In the genomic region with DNA sequence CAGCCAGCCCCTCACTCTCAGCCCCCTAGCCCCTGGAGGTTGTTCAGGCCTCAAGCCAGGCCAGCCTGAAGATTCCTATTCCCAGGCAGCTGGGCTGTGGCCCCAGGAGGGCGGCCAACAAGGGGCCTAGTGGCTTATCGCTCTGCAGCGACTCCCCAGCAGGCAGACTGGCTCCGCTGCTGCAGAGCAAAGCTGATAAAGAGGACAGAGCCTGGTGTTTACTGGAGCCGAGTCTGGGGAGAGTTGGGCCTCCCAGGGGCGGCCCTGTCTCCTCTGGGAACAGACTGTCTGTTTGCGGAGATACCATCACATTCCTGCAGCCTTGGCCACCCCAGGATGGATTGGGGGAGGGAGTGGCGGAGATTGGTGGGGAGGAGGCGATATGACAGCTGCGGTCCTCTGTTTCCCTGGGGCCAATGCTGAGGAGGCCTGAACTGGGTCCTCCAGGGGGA, we compare ENCODE assay signal across 1 cellular context.
TF ChIP-seq lines count a peak whose summit lies in the region.

No MANE protein-coding gene starts in this region.

TF ChIP-seq in HEK293, 187 proteins besides CTCF, POLR2A, EP300 and RAD21 (continued from another document and continues in another):
- no peak for TF ChIP-seq MZF1 (tag by site-specific recombination; IDR thresholded peaks at IDR 0.05; ENCODE audit: borderline replicate concordance)
- no peak for TF ChIP-seq ZNF629 (tag by site-specific recombination; IDR thresholded peaks at IDR 0.05)
- TF ChIP-seq ZFHX2 (tag by site-specific recombination; conservative IDR thresholded peaks at IDR 0.05) = no peak
- TF ChIP-seq, protein P1, sequence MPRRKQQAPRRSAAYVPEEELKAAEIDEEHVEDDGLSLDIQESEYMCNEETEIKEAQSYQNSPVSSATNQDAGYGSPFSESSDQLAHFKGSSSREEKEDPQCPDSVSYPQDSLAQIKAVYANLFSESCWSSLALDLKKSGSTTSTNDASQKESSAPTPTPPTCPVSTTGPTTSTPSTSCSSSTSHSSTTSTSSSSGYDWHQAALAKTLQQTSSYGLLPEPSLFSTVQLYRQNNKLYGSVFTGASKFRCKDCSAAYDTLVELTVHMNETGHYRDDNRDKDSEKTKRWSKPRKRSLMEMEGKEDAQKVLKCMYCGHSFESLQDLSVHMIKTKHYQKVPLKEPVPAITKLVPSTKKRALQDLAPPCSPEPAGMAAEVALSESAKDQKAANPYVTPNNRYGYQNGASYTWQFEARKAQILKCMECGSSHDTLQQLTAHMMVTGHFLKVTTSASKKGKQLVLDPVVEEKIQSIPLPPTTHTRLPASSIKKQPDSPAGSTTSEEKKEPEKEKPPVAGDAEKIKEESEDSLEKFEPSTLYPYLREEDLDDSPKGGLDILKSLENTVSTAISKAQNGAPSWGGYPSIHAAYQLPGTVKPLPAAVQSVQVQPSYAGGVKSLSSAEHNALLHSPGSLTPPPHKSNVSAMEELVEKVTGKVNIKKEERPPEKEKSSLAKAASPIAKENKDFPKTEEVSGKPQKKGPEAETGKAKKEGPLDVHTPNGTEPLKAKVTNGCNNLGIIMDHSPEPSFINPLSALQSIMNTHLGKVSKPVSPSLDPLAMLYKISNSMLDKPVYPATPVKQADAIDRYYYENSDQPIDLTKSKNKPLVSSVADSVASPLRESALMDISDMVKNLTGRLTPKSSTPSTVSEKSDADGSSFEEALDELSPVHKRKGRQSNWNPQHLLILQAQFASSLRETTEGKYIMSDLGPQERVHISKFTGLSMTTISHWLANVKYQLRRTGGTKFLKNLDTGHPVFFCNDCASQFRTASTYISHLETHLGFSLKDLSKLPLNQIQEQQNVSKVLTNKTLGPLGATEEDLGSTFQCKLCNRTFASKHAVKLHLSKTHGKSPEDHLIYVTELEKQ (tag by site-specific recombination; IDR thresholded peaks at IDR 0.05; ENCODE audit: borderline replicate concordance) = no peak
- peak; percentile 73 for TF ChIP-seq ZNF335 (tag by site-specific recombination; conservative IDR thresholded peaks at IDR 0.05)
- TF ChIP-seq KLF8 (tag by site-specific recombination; IDR thresholded peaks at IDR 0.05) = no peak
- no peak for TF ChIP-seq ZNF610 (tag by site-specific recombination; IDR thresholded peaks at IDR 0.05; ENCODE audit: borderline replicate concordance)
- TF ChIP-seq OVOL3 (tag by site-specific recombination; IDR thresholded peaks at IDR 0.05) = no peak
- TF ChIP-seq, protein P2, sequence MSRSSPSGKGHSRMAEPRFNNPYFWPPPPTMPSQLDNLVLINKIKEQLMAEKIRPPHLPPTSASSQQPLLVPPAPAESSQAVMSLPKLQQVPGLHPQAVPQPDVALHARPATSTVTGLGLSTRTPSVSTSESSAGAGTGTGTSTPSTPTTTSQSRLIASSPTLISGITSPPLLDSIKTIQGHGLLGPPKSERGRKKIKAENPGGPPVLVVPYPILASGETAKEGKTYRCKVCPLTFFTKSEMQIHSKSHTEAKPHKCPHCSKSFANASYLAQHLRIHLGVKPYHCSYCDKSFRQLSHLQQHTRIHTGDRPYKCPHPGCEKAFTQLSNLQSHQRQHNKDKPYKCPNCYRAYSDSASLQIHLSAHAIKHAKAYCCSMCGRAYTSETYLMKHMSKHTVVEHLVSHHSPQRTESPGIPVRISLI (tag by site-specific recombination; IDR thresholded peaks at IDR 0.05) = no peak
- TF ChIP-seq, protein P3, sequence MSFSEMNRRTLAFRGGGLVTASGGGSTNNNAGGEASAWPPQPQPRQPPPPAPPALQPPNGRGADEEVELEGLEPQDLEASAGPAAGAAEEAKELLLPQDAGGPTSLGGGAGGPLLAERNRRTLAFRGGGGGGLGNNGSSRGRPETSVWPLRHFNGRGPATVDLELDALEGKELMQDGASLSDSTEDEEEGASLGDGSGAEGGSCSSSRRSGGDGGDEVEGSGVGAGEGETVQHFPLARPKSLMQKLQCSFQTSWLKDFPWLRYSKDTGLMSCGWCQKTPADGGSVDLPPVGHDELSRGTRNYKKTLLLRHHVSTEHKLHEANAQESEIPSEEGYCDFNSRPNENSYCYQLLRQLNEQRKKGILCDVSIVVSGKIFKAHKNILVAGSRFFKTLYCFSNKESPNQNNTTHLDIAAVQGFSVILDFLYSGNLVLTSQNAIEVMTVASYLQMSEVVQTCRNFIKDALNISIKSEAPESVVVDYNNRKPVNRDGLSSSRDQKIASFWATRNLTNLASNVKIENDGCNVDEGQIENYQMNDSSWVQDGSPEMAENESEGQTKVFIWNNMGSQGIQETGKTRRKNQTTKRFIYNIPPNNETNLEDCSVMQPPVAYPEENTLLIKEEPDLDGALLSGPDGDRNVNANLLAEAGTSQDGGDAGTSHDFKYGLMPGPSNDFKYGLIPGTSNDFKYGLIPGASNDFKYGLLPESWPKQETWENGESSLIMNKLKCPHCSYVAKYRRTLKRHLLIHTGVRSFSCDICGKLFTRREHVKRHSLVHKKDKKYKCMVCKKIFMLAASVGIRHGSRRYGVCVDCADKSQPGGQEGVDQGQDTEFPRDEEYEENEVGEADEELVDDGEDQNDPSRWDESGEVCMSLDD (tag by site-specific recombination; IDR thresholded peaks at IDR 0.05) = no peak
- TF ChIP-seq ZNF138 (tag by site-specific recombination; IDR thresholded peaks at IDR 0.05; ENCODE audit: borderline replicate concordance) = no peak
- TF ChIP-seq SCRT2 (tag by site-specific recombination; IDR thresholded peaks at IDR 0.05) = no peak
- TF ChIP-seq ZNF530 (tag by site-specific recombination; IDR thresholded peaks at IDR 0.05; ENCODE audit: low read depth) = no peak
- no peak for TF ChIP-seq ZNF221 (tag by site-specific recombination; IDR thresholded peaks at IDR 0.05; ENCODE audit: borderline replicate concordance)
- no peak for TF ChIP-seq BCL11A (tag by site-specific recombination; IDR thresholded peaks at IDR 0.05; ENCODE audit: low read depth)
- no peak for TF ChIP-seq ZNF501 (tag by site-specific recombination; IDR thresholded peaks at IDR 0.05)
- no peak for TF ChIP-seq ZNF223 (tag by site-specific recombination; IDR thresholded peaks at IDR 0.05)
- peak; percentile 97 for TF ChIP-seq ZIC2 (tag by site-specific recombination; IDR thresholded peaks at IDR 0.05)
- no peak for TF ChIP-seq ZNF510 (tag by site-specific recombination; IDR thresholded peaks at IDR 0.05; ENCODE audit: insufficient replicate concordance)
- no peak for TF ChIP-seq ZFP3 (tag by site-specific recombination; IDR thresholded peaks at IDR 0.05; ENCODE audit: low read depth)
- TF ChIP-seq, protein P4, sequence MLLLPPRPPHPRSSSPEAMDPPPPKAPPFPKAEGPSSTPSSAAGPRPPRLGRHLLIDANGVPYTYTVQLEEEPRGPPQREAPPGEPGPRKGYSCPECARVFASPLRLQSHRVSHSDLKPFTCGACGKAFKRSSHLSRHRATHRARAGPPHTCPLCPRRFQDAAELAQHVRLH (tag by site-specific recombination; IDR thresholded peaks at IDR 0.05) = no peak
- TF ChIP-seq ZNF571 (tag by site-specific recombination; IDR thresholded peaks at IDR 0.05) = no peak
- TF ChIP-seq ZBTB48 (tag by site-specific recombination; IDR thresholded peaks at IDR 0.05) = 0 out of 2 replicates have a peak, but pooled peaks have one; percentile 57
- TF ChIP-seq TRIM28 (IDR thresholded peaks at IDR 0.05; ENCODE audit: borderline replicate concordance, low read length) = peak; percentile 31; the same call in 1 of the 2 replicates
- no peak for TF ChIP-seq ZNF624 (tag by site-specific recombination; IDR thresholded peaks at IDR 0.05)
- TF ChIP-seq, protein P5, sequence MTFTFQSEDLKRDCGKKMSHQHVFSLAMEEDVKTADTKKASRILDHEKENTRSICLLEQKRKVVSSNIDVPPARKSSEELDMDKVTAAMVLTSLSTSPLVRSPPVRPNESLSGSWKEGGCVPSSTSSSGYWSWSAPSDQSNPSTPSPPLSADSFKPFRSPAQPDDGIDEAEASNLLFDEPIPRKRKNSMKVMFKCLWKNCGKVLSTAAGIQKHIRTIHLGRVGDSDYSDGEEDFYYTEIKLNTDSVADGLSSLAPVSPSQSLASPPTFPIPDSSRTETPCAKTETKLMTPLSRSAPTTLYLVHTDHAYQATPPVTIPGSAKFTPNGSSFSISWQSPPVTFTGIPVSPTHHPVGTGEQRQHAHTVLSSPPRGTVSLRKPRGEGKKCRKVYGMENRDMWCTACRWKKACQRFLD (tag by site-specific recombination; IDR thresholded peaks at IDR 0.05) = no peak
- TF ChIP-seq OSR2 (tag by site-specific recombination; IDR thresholded peaks at IDR 0.05) = no peak
- TF ChIP-seq ZNF404 (tag by site-specific recombination; IDR thresholded peaks at IDR 0.05) = no peak
- TF ChIP-seq KLF16 (tag by site-specific recombination; IDR thresholded peaks at IDR 0.05) = no peak
- TF ChIP-seq ZFP41 (tag by site-specific recombination; IDR thresholded peaks at IDR 0.05; ENCODE audit: borderline replicate concordance) = no peak
- TF ChIP-seq ZNF324 (tag by site-specific recombination; IDR thresholded peaks at IDR 0.05) = no peak
- no peak; the same call in 1 of the 2 replicates for TF ChIP-seq ZNF561 (tag by site-specific recombination; IDR thresholded peaks at IDR 0.05; ENCODE audit: borderline replicate concordance)
- TF ChIP-seq, protein P6, sequence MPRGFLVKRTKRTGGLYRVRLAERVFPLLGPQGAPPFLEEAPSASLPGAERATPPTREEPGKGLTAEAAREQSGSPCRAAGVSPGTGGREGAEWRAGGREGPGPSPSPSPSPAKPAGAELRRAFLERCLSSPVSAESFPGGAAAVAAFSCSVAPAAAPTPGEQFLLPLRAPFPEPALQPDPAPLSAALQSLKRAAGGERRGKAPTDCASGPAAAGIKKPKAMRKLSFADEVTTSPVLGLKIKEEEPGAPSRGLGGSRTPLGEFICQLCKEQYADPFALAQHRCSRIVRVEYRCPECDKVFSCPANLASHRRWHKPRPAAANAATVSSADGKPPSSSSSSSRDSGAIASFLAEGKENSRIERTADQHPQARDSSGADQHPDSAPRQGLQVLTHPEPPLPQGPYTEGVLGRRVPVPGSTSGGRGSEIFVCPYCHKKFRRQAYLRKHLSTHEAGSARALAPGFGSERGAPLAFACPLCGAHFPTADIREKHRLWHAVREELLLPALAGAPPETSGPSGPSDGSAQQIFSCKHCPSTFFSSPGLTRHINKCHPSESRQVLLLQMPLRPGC (tag by site-specific recombination; IDR thresholded peaks at IDR 0.05) = no peak
- TF ChIP-seq, protein P7, sequence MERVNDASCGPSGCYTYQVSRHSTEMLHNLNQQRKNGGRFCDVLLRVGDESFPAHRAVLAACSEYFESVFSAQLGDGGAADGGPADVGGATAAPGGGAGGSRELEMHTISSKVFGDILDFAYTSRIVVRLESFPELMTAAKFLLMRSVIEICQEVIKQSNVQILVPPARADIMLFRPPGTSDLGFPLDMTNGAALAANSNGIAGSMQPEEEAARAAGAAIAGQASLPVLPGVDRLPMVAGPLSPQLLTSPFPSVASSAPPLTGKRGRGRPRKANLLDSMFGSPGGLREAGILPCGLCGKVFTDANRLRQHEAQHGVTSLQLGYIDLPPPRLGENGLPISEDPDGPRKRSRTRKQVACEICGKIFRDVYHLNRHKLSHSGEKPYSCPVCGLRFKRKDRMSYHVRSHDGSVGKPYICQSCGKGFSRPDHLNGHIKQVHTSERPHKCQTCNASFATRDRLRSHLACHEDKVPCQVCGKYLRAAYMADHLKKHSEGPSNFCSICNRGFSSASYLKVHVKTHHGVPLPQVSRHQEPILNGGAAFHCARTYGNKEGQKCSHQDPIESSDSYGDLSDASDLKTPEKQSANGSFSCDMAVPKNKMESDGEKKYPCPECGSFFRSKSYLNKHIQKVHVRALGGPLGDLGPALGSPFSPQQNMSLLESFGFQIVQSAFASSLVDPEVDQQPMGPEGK (tag by site-specific recombination; IDR thresholded peaks at IDR 0.05) = 0 out of 2 replicates have a peak, but pooled peaks have one; percentile 19
- TF ChIP-seq, protein P8, sequence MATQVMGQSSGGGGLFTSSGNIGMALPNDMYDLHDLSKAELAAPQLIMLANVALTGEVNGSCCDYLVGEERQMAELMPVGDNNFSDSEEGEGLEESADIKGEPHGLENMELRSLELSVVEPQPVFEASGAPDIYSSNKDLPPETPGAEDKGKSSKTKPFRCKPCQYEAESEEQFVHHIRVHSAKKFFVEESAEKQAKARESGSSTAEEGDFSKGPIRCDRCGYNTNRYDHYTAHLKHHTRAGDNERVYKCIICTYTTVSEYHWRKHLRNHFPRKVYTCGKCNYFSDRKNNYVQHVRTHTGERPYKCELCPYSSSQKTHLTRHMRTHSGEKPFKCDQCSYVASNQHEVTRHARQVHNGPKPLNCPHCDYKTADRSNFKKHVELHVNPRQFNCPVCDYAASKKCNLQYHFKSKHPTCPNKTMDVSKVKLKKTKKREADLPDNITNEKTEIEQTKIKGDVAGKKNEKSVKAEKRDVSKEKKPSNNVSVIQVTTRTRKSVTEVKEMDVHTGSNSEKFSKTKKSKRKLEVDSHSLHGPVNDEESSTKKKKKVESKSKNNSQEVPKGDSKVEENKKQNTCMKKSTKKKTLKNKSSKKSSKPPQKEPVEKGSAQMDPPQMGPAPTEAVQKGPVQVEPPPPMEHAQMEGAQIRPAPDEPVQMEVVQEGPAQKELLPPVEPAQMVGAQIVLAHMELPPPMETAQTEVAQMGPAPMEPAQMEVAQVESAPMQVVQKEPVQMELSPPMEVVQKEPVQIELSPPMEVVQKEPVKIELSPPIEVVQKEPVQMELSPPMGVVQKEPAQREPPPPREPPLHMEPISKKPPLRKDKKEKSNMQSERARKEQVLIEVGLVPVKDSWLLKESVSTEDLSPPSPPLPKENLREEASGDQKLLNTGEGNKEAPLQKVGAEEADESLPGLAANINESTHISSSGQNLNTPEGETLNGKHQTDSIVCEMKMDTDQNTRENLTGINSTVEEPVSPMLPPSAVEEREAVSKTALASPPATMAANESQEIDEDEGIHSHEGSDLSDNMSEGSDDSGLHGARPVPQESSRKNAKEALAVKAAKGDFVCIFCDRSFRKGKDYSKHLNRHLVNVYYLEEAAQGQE (tag by site-specific recombination; IDR thresholded peaks at IDR 0.05) = no peak
- TF ChIP-seq ZNF548 (tag by site-specific recombination; IDR thresholded peaks at IDR 0.05) = no peak
- TF ChIP-seq ZBTB17 (tag by site-specific recombination; IDR thresholded peaks at IDR 0.05) = peak; percentile 48; the same call in 1 of the 2 replicates
- TF ChIP-seq REPIN1 (tag by site-specific recombination; IDR thresholded peaks at IDR 0.05; ENCODE audit: low read depth) = no peak
- TF ChIP-seq, protein P9, sequence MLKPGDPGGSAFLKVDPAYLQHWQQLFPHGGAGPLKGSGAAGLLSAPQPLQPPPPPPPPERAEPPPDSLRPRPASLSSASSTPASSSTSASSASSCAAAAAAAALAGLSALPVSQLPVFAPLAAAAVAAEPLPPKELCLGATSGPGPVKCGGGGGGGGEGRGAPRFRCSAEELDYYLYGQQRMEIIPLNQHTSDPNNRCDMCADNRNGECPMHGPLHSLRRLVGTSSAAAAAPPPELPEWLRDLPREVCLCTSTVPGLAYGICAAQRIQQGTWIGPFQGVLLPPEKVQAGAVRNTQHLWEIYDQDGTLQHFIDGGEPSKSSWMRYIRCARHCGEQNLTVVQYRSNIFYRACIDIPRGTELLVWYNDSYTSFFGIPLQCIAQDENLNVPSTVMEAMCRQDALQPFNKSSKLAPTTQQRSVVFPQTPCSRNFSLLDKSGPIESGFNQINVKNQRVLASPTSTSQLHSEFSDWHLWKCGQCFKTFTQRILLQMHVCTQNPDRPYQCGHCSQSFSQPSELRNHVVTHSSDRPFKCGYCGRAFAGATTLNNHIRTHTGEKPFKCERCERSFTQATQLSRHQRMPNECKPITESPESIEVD (tag by site-specific recombination; IDR thresholded peaks at IDR 0.05) = no peak
- TF ChIP-seq ZNF341 (tag by site-specific recombination; IDR thresholded peaks at IDR 0.05; ENCODE audit: low read depth) = no peak
- no peak for TF ChIP-seq HOXA7 (CRISPR knock-in tag; IDR thresholded peaks at IDR 0.05; ENCODE audit: borderline replicate concordance)
- TF ChIP-seq ZNF600 (tag by site-specific recombination; IDR thresholded peaks at IDR 0.05) = peak; percentile 79
